Comparison of ENCODE assay signal across 20 cellular contexts in genomic region chr4:137923494-137923893, GRCh38.
DNase-seq lines count a peak whose midpoint lies in the region; ATAC-seq and TF ChIP-seq lines count a peak whose summit lies in the region.
"Had no signal": no experiment of that assay in that cellular context is flagged by ENCODE, and none has a peak within 500 bp of the region (broad histone marks: within the 10 kb centered on the region; RNA-seq: fewer than 3 reads in every experiment).

No MANE protein-coding gene starts in this region.

- H3K27ac ChIP-seq in SJCRH30, result peak overlapping the region; percentile 93
- H3K27ac ChIP-seq: C4-2B, left ventricle myocardium inferior, vagina had no signal

- TF ChIP-seq CTCF in GM10248 (IDR thresholded peaks at IDR 0.05; ENCODE audit: control extremely low read depth, extremely low read depth, low read depth, missing control alignments), result no peak

- H3K4me3 ChIP-seq in SJCRH30, result no peak overlapping the region
- H3K4me3 ChIP-seq: left ventricle myocardium inferior, vagina had no signal

- peaks cover 17% of the 10 kb centered on the region for H3K4me1 ChIP-seq in SJCRH30
- H3K4me1 ChIP-seq: left ventricle myocardium inferior, vagina had no signal

- CTCF ChIA-PET in GM10248 (lab: Yijun Ruan, JAX), result interaction anchor here (1.9 kb wide), 1 partner anchor 13 kb away, joined by 7 read pairs; no protein-coding TSS in a partner anchor

- H3K27me3 ChIP-seq in SJCRH30, result no peaks in the 10 kb centered on the region
- H3K27me3 ChIP-seq: vagina had no signal

- ATAC-seq in GM18508 (IDR thresholded peaks at IDR 0.05; ENCODE audit: insufficient read depth, unreplicated experiment), result peak; percentile 54
- ATAC-seq in GM21360 (IDR thresholded peaks at IDR 0.05; ENCODE audit: unreplicated experiment), result peak; percentile 67
- ATAC-seq in HG03342 (IDR thresholded peaks at IDR 0.05; ENCODE audit: unreplicated experiment), result peak; percentile 80
- ATAC-seq in HG02759 (IDR thresholded peaks at IDR 0.05; ENCODE audit: unreplicated experiment), result no peak
- ATAC-seq: WTC11 had no signal

- H3K36me3 ChIP-seq in SJCRH30, result no peaks in the 10 kb centered on the region
- H3K36me3 ChIP-seq: left ventricle myocardium inferior, vagina had no signal

- DNase-seq in SJCRH30 (no peak), NCI-H2196 (lab: John Stamatoyannopoulos, UW; ENCODE audit: unreplicated experiment) (no peak), NCI-H748 treated with DMSO at 0.1 percent for 48 hours (lab: John Stamatoyannopoulos, UW) (no peak), GM10248 (ENCODE audit: extremely low spot score) (no peak)
- DNase-seq: activated CD4-positive, alpha-beta T cell treated with anti-CD3 and anti-CD28 coated beads, Interleukin-2, amount 50 U/mL, for 48 hours; activated gamma-delta T cell; cortex of kidney; GOT3; immature natural killer cell; left ventricle myocardium inferior; midbrain; NCI-H2029; T-helper 2 cell had no signal

- POLR2A ChIA-PET in GM10248 (lab: Yijun Ruan, JAX), result no interaction called here

- H3K9me3 ChIP-seq in SJCRH30 (replicated peaks), result no peaks in the 10 kb centered on the region
- H3K9me3 ChIP-seq: left ventricle myocardium inferior, vagina had no signal
